Comparison of ENCODE assay signal across 15 cellular contexts in genomic region chr2:55883339-55883738, GRCh38. TPM values are rescaled to one million over a fixed set of nuclear protein-coding genes. Genes with fewer than 3 reads are reported as not detected.
DNase-seq lines count a peak whose midpoint lies in the region; ATAC-seq and TF ChIP-seq lines count a peak whose summit lies in the region.
"Had no signal": no experiment of that assay in that cellular context is flagged by ENCODE, and none has a peak within 500 bp of the region (broad histone marks: within the 10 kb centered on the region; RNA-seq: fewer than 3 reads in every experiment).

No MANE protein-coding gene starts in this region.

- H3K9ac ChIP-seq in skeletal muscle satellite cell (ENCODE audit: low read depth, low read length): peak overlapping the region; percentile 15

- H3K4me3 ChIP-seq in foreskin fibroblast (ENCODE audit: low read depth in 1 of 2, low read length in 2 of 2) (no peak overlapping the region), skeletal muscle satellite cell (ENCODE audit: low read length) (no peak overlapping the region)

- H3K4me1 ChIP-seq in skeletal muscle satellite cell (ENCODE audit: control insufficient read depth, insufficient read depth, low read length): peaks cover 49% of the 10 kb centered on the region

- no peak overlapping the region for H3K4me2 ChIP-seq in skeletal muscle satellite cell (ENCODE audit: low read length)

- TF ChIP-seq CTCF in WTC11 (IDR thresholded peaks at IDR 0.05) (no peak), foreskin fibroblast (IDR thresholded peaks at IDR 0.05; ENCODE audit: low read depth, low read length) (no peak)

- H3K27me3 ChIP-seq in skeletal muscle satellite cell (ENCODE audit: control insufficient read depth, insufficient read depth, low read length): no peaks in the 10 kb centered on the region

- peaks cover 7% of the 10 kb centered on the region for H3K36me3 ChIP-seq in skeletal muscle satellite cell (ENCODE audit: insufficient read depth, low read length)

- no peaks in the 10 kb centered on the region for H3K36me3 Mint-ChIP-seq in WTC11
- H3K36me3 Mint-ChIP-seq: CD14-positive monocyte, IgD-negative memory B cell had no signal

- DNase-seq in HCEC 1CT: peak; percentile 41
- DNase-seq in WTC11 (ENCODE audit: low spot score): no peak
- DNase-seq in foreskin fibroblast: peak; percentile 71 to 78
- DNase-seq in NCI-H1930 (lab: John Stamatoyannopoulos, UW): no peak
- no peak for DNase-seq in mesenteric fat pad (ENCODE audit: low spot score)
- DNase-seq in cerebellar nuclear complex (lab: John Stamatoyannopoulos, UW): no peak
- no peak for DNase-seq in NCI-H1436 treated with DMSO at 0.1 percent for 48 hours (lab: John Stamatoyannopoulos, UW)
- DNase-seq: endodermal cell; NCI-H1417 treated with DMSO at 0.1 percent for 48 hours; NCI-H510A treated with DMSO at 0.1 percent for 48 hours; nucleus accumbens; stimulated activated naive CD4-positive, alpha-beta T cell had no signal

- no peaks in the 10 kb centered on the region for H3K9me3 Mint-ChIP-seq in WTC11
- H3K9me3 Mint-ChIP-seq: endodermal cell, IgD-negative memory B cell had no signal

- H3K27ac Mint-ChIP-seq in WTC11: no peak overlapping the region
- H3K27ac Mint-ChIP-seq: CD14-positive monocyte, endodermal cell, IgD-negative memory B cell had no signal

- CTCF ChIA-PET in WTC11 (lab: Charles Lee): no interaction called here

- no peak overlapping the region for H3K4me3 Mint-ChIP-seq in WTC11
- H3K4me3 Mint-ChIP-seq: CD14-positive monocyte, endodermal cell, IgD-negative memory B cell had no signal

- H3K27me3 Mint-ChIP-seq in WTC11 (ENCODE audit: low read depth): no peaks in the 10 kb centered on the region

- peak; percentile 26; the same call in 1 of the 2 replicates for ATAC-seq in WTC11

- no peaks in the 10 kb centered on the region for H3K9me3 ChIP-seq in skeletal muscle satellite cell (replicated peaks; ENCODE audit: low read length)

- POLR2A ChIA-PET in WTC11 (lab: Charles Lee): no interaction called here

- peaks cover 6% of the 10 kb centered on the region for H3K4me1 Mint-ChIP-seq in WTC11

TF ChIP-seq in WTC11, 78 proteins besides CTCF, POLR2A, EP300 and RAD21:
- TF ChIP-seq CREB1 (CRISPR knock-in tag; IDR thresholded peaks at IDR 0.05): no peak
- TF ChIP-seq SP1 (CRISPR knock-in tag; conservative IDR thresholded peaks at IDR 0.05): no peak
- no peak for TF ChIP-seq CREM (CRISPR knock-in tag; IDR thresholded peaks at IDR 0.05)
- no peak for TF ChIP-seq CBFB (CRISPR knock-in tag; IDR thresholded peaks at IDR 0.05; ENCODE audit: low read depth)
- no peak for TF ChIP-seq ELF4 (CRISPR knock-in tag; IDR thresholded peaks at IDR 0.05; ENCODE audit: low read depth)
- no peak for TF ChIP-seq JAZF1 (CRISPR knock-in tag; IDR thresholded peaks at IDR 0.05)
- TF ChIP-seq JUN (CRISPR knock-in tag; IDR thresholded peaks at IDR 0.05): no peak
- TF ChIP-seq OVOL2 (CRISPR knock-in tag; IDR thresholded peaks at IDR 0.05; ENCODE audit: borderline replicate concordance): no peak
- no peak for TF ChIP-seq MLX (CRISPR knock-in tag; IDR thresholded peaks at IDR 0.05)
- no peak for TF ChIP-seq E2F1 (CRISPR knock-in tag; IDR thresholded peaks at IDR 0.05)
- TF ChIP-seq, protein P1, sequence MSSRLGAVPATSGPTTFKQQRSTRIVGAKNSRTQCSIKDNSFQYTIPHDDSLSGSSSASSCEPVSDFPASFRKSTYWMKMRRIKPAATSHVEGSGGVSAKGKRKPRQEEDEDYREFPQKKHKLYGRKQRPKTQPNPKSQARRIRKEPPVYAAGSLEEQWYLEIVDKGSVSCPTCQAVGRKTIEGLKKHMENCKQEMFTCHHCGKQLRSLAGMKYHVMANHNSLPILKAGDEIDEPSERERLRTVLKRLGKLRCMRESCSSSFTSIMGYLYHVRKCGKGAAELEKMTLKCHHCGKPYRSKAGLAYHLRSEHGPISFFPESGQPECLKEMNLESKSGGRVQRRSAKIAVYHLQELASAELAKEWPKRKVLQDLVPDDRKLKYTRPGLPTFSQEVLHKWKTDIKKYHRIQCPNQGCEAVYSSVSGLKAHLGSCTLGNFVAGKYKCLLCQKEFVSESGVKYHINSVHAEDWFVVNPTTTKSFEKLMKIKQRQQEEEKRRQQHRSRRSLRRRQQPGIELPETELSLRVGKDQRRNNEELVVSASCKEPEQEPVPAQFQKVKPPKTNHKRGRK (CRISPR knock-in tag; IDR thresholded peaks at IDR 0.05; ENCODE audit: borderline replicate concordance): no peak

RNA-seq across cellular contexts. Expression of gene EFEMP1, which starts 40.2 kb away (rescaled TPM):
- 24.0 to 25.7 TPM (median 25.6 TPM) in 3 replicates for total RNA-seq in WTC11 (2021)
- 183 and 208 TPM in 2 replicates for total RNA-seq in skeletal muscle satellite cell (2012; rRNA removed)
- total RNA-seq in mesenteric fat pad: 446 TPM

Comparison
In these comparisons a context has a peak if more than half of its experiments do, and no peak if none do; other contexts are left out.
1. DNase-seq: peak in HCEC 1CT (single experiment) and foreskin fibroblast (2 of 2); none in WTC11 (single experiment), NCI-H1930 (0 of 2), mesenteric fat pad (single experiment), cerebellar nuclear complex (0 of 2) and NCI-H1436 treated with DMSO at 0.1 percent for 48 hours (single experiment).
2. RNA of gene EFEMP1, which starts 40.2 kb away (total RNA-seq): 446 TPM in mesenteric fat pad (single experiment); 24.0 to 25.7 TPM in WTC11; every median in the first group is over 10 times any median in the second.